Comparison of ENCODE assay signal across 1 cellular context in the genomic region with DNA sequence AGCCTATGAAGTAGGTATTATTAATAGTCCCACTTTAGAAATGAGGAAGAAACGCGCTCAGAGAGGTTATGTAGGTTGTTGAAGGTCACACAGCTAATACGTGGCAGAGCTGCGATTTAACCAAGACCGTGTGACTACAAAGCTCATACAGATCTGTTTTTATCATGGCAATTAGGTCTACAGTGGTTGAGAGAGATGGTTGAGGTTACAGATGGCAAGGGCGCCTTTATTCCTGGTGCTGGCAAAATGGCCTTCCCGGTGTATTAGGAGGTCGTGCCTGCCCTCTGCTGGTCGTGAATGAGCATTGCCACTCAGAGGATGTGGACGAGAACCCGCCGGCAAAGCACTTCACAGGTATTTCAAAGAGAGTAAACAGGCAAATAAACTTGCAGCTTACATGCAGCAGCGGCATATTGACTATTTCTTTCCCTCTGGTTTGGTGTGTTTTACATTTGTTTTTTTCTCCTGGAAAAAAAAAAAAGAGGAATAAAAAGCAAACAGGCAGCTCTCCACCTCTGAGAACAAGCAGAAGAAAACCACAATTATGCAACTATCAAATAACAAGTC.
TF ChIP-seq lines count a peak whose summit lies in the region.

No MANE protein-coding gene starts in this region.

TF ChIP-seq in HEK293, 187 proteins besides CTCF, POLR2A, EP300 and RAD21 (continued from another document):
- TF ChIP-seq, protein P1, sequence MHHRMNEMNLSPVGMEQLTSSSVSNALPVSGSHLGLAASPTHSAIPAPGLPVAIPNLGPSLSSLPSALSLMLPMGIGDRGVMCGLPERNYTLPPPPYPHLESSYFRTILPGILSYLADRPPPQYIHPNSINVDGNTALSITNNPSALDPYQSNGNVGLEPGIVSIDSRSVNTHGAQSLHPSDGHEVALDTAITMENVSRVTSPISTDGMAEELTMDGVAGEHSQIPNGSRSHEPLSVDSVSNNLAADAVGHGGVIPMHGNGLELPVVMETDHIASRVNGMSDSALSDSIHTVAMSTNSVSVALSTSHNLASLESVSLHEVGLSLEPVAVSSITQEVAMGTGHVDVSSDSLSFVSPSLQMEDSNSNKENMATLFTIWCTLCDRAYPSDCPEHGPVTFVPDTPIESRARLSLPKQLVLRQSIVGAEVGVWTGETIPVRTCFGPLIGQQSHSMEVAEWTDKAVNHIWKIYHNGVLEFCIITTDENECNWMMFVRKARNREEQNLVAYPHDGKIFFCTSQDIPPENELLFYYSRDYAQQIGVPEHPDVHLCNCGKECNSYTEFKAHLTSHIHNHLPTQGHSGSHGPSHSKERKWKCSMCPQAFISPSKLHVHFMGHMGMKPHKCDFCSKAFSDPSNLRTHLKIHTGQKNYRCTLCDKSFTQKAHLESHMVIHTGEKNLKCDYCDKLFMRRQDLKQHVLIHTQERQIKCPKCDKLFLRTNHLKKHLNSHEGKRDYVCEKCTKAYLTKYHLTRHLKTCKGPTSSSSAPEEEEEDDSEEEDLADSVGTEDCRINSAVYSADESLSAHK (tag by site-specific recombination; IDR thresholded peaks at IDR 0.05): no peak
- no peak for TF ChIP-seq MEIS1 (CRISPR knock-in tag; IDR thresholded peaks at IDR 0.05; ENCODE audit: borderline replicate concordance)
- TF ChIP-seq ZNF311 (tag by site-specific recombination; IDR thresholded peaks at IDR 0.05; ENCODE audit: borderline replicate concordance): no peak
- TF ChIP-seq REPIN1 (tag by site-specific recombination; IDR thresholded peaks at IDR 0.05; ENCODE audit: low read depth): peak; percentile 54; the same call in 1 of the 2 replicates
- no peak for TF ChIP-seq GFI1B (tag by site-specific recombination; IDR thresholded peaks at IDR 0.05)
- TF ChIP-seq ZNF501 (tag by site-specific recombination; IDR thresholded peaks at IDR 0.05): no peak
- TF ChIP-seq ZNF768 (tag by site-specific recombination; IDR thresholded peaks at IDR 0.05): peak; percentile 96
- TF ChIP-seq YY1 (tag by site-specific recombination; IDR thresholded peaks at IDR 0.05): peak; percentile 67
